ENCODE assay signal across 20 cellular contexts in genomic region chr16:9340402-9341095, GRCh38.
"Had no signal": no experiment of that assay in that cellular context is flagged by ENCODE, and none has a peak within 500 bp of the region (broad histone marks: within the 10 kb centered on the region; RNA-seq: fewer than 3 reads in every experiment).

No MANE protein-coding gene starts in this region.

- H3K4me1 ChIP-seq: colonic mucosa, thyroid gland, upper lobe of right lung had no signal

- H3K36me3 Mint-ChIP-seq: activated CD4-positive, alpha-beta memory T cell treated with anti-CD3 and anti-CD28 coated beads for 36 hours; activated naive CD4-positive, alpha-beta T cell treated with anti-CD3 and anti-CD28 coated beads, Interleukin-2, amount 50 U/mL, for 24 hours had no signal

- H3K27me3 ChIP-seq: colonic mucosa, gastroesophageal sphincter, heart right ventricle, thyroid gland, upper lobe of right lung had no signal

- H3K27ac ChIP-seq: colonic mucosa, heart right ventricle, thyroid gland, upper lobe of right lung had no signal

- H3K36me3 ChIP-seq: colonic mucosa, gastroesophageal sphincter, heart right ventricle, thyroid gland, upper lobe of right lung had no signal

- H3K27ac Mint-ChIP-seq: activated CD4-positive, alpha-beta memory T cell treated with anti-CD3 and anti-CD28 coated beads for 36 hours; activated naive CD4-positive, alpha-beta T cell treated with anti-CD3 and anti-CD28 coated beads, Interleukin-2, amount 50 U/mL, for 24 hours; activated T-cell treated with anti-CD3 and anti-CD28 coated beads, Interleukin-2, amount 50 U/mL, for 72 hours; endodermal cell; T-helper 17 cell had no signal

- H3K4me3 ChIP-seq: colonic mucosa, gastroesophageal sphincter, heart right ventricle, thyroid gland, upper lobe of right lung had no signal

- H3K4me3 Mint-ChIP-seq: activated CD4-positive, alpha-beta memory T cell treated with anti-CD3 and anti-CD28 coated beads for 36 hours; activated naive CD4-positive, alpha-beta T cell treated with anti-CD3 and anti-CD28 coated beads, Interleukin-2, amount 50 U/mL, for 24 hours; activated T-cell treated with anti-CD3 and anti-CD28 coated beads, Interleukin-2, amount 50 U/mL, for 72 hours; central memory CD8-positive, alpha-beta T cell; endodermal cell had no signal

- H3K4me1 Mint-ChIP-seq: activated naive CD4-positive, alpha-beta T cell treated with anti-CD3 and anti-CD28 coated beads, Interleukin-2, amount 50 U/mL, for 24 hours; central memory CD8-positive, alpha-beta T cell; T-helper 17 cell had no signal

- H3K9me3 Mint-ChIP-seq: activated naive CD4-positive, alpha-beta T cell treated with anti-CD3 and anti-CD28 coated beads, Interleukin-2, amount 50 U/mL, for 24 hours; central memory CD8-positive, alpha-beta T cell; endodermal cell had no signal

- H3K9me3 ChIP-seq: colonic mucosa, gastroesophageal sphincter, heart right ventricle, thyroid gland, upper lobe of right lung had no signal

- H3K27me3 Mint-ChIP-seq: activated CD4-positive, alpha-beta memory T cell treated with anti-CD3 and anti-CD28 coated beads for 36 hours; central memory CD8-positive, alpha-beta T cell had no signal

- DNase-seq: activated CD4-positive, alpha-beta memory T cell treated with anti-CD3 and anti-CD28 coated beads for 36 hours; activated CD4-positive, alpha-beta T cell treated with anti-CD3 and anti-CD28 coated beads for 4 hours; activated CD4-positive, CD25-positive, alpha-beta regulatory T cell; activated effector memory CD4-positive, alpha-beta T cell treated with anti-CD3 and anti-CD28 coated beads, Interleukin-2, amount 50 U/mL, for 16 hours; activated T-cell treated with anti-CD3 and anti-CD28 coated beads, Interleukin-2, amount 50 U/mL, for 72 hours; aorta; colonic mucosa; endodermal cell; heart right ventricle; islet precursor cell; left cardiac atrium; stimulated activated CD4-positive, alpha-beta T cell treated with anti-CD3 and anti-CD28 coated beads, Interleukin-4, amount 100 ng/mL, for 24 hours; stimulated activated naive CD4-positive, alpha-beta T cell treated with Interleukin-2 at 50 U/mL for 16 hours; SW 1271; T-helper 17 cell; thyroid gland; upper lobe of right lung had no signal
